Comparison of ENCODE assay signal across 8 cellular contexts in the genomic region with DNA sequence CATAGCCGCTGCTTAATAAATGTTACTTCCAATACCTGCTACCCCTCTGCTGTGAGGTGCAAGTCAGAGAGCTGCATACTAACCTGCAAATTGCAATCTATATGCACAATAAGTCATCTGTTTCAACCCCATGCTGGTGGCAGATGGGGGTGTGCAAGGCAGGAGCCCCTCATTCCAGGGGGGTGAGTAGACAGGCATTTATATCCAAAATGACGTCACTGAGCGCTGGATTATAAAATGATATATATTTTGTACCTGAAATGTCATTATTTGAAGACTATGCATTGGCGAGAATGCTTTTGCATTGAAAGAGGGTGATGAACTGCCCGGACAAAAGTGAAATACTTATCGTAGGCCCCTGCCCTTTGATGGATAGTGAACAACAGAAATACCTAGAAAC. TPM values are rescaled to one million over a fixed set of nuclear protein-coding genes. Genes with fewer than 3 reads are reported as not detected.
"Had no signal": no experiment of that assay in that cellular context is flagged by ENCODE, and none has a peak within 500 bp of the region (broad histone marks: within the 10 kb centered on the region; RNA-seq: fewer than 3 reads in every experiment).

No MANE protein-coding gene starts in this region.

- ATAC-seq: GM12878 had no signal

- FAIRE-seq: G401.6, GM12878, GM12892, GM18507, GM19239 had no signal

- H3K4me3 ChIP-seq: GM12878 had no signal

- DNase-seq: GDM1, GF-D8 had no signal

RNA-seq across cellular contexts. Expression of a gene that starts 41.1 kb away (rescaled TPM):
- total RNA-seq: G401, GM12878 had no signal
- polyA plus RNA-seq: GM12878 had no signal
